Comparison of ENCODE assay signal across 8 cellular contexts in the genomic region with DNA sequence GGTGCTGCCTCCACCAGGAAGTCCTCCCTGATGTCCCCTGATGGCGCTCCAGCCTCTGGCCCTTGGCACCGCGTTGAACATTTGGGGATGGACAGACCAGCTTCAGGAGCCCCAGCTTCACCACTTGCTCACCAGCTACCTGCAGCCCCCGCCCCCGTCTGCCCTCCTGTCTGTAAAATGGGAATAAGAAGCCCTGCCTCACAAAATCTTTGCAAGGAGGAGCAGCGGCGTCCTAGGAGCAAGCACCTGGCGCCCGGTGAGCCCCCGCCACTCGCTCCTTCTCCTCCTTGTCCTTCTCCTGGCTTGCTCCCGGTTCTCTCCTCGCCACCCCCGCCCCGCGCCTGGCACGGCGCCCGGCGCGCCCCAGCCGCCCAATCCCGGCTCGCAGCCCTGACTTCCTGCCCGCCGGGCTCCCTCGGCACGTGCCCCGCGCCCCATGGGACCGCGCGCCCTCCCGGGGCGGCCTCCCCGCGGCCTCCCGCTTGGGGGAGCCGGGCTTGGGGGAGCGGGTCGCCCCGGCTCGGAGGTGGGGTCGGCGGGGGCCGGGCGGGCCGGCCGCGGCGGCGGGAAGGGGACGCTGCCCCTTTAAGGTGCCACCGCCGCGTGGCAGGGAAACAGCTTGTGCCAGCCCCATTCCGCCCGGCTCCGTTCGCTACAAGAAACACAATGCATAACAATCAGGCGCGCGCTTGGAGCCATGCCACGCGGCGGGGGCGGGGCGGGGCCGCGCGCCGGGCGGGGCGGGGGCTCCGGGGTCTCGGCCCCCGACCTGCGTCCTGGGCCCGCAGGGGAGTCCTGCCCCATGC. TPM values are rescaled to one million over a fixed set of nuclear protein-coding genes. Genes with fewer than 3 reads are reported as not detected.
A peak's percentile ranks its signal among the peaks of the same experiment; 100 is the strongest.
DNase-seq lines count a peak whose midpoint lies in the region; ATAC-seq, FAIRE-seq and TF ChIP-seq lines count a peak whose summit lies in the region.

No MANE protein-coding gene starts in this region.

- H3K14ac ChIP-seq in H1 (ENCODE audit: insufficient read length), result no peak overlapping the region

- TF ChIP-seq RAD21 in H1 (IDR thresholded peaks at IDR 0.05 in 1 of 2, conservative IDR thresholded peaks at IDR 0.05 in 1 of 2; ENCODE audit: low read depth in 2 of 2, low read length in 2 of 2), result no peak

- no peak overlapping the region for H2BK15ac ChIP-seq in H1 (ENCODE audit: low read length)

- TF ChIP-seq EP300 in H1 (IDR thresholded peaks at IDR 0.05; ENCODE audit: borderline replicate concordance in 1 of 2, low read depth in 2 of 2, low read length in 2 of 2), result no peak

- no peak for DNase-seq in AG04449 (ENCODE audit: low read depth, low spot score)
- peak; percentile 90 for DNase-seq in H7
- peak; percentile 55 to 85 for DNase-seq in NCI-H526 (lab: John Stamatoyannopoulos, UW)
- DNase-seq in activated CD8-positive, alpha-beta memory T cell treated with anti-CD3 and anti-CD28 coated beads for 24 hours, result peak; percentile 84
- DNase-seq in H1 (ENCODE audit: low read depth in 1 of 2, low spot score in 2 of 2), result peak in 1 of 2 experiments; percentile 74

- H3K23ac ChIP-seq in H1 (ENCODE audit: insufficient read length), result no peak overlapping the region

- no peak for ATAC-seq in GM21390 (IDR thresholded peaks at IDR 0.05; ENCODE audit: unreplicated experiment)

- H3K4ac ChIP-seq in H1 (replicated peaks; ENCODE audit: insufficient read length, low read depth, low read length), result no peak overlapping the region

- H3K56ac ChIP-seq in H1 (replicated peaks; ENCODE audit: insufficient read length, low read depth, low read length), result no peak overlapping the region

- H4K91ac ChIP-seq in H1 (replicated peaks; ENCODE audit: insufficient read length, low read length), result no peak overlapping the region

- H3K9me3 ChIP-seq in H1 (ENCODE audit: insufficient read depth in 2 of 2, low read depth in 1 of 2, low read length in 1 of 2) (no peaks in the 10 kb centered on the region), muscle layer of colon (ENCODE audit: low read length) (no peaks in the 10 kb centered on the region), subcutaneous abdominal adipose tissue (ENCODE audit: control insufficient read depth in 5 of 5, low read length in 5 of 5) (no peaks in the 10 kb centered on the region)

- no peak for FAIRE-seq in H1 (lab: Jason Lieb, UNC)

- H3K23me2 ChIP-seq in H1 (ENCODE audit: low read depth, low read length), result peaks cover 10% of the 10 kb centered on the region; the same call in 1 of the 2 replicates

- H3K4me2 ChIP-seq in H1 (ENCODE audit: insufficient read depth in 1 of 2, low read depth in 2 of 2, low read length in 2 of 2), result peak overlapping the region; percentile 64 to 94

- H2AFZ ChIP-seq in H1 (ENCODE audit: low read length), result peak overlapping the region; percentile 40; the same call in 1 of the 2 replicates

- no peaks in the 10 kb centered on the region for H3K79me2 ChIP-seq in H1 (ENCODE audit: control insufficient read depth in 1 of 2, insufficient read depth in 2 of 2, low read length in 2 of 2)

- H3K4me1 ChIP-seq in H1 (replicated peaks in 1 of 4; ENCODE audit: control insufficient read depth in 3 of 4, insufficient read depth in 4 of 4, low read length in 3 of 4), result peaks cover 0 to 7% (median 4%) of the 10 kb centered on the region in 4 experiments; a peak in 5 of 7 replicates
- peaks cover 7% of the 10 kb centered on the region for H3K4me1 ChIP-seq in muscle layer of colon (ENCODE audit: insufficient read depth, low read length)
- peaks cover 6 to 20% (median 17%) of the 10 kb centered on the region in 5 donors for H3K4me1 ChIP-seq in subcutaneous abdominal adipose tissue (ENCODE audit: control insufficient read depth in 5 of 5, insufficient read depth in 5 of 5, low read length in 5 of 5)

- CTCF ChIA-PET in AG04449 (lab: Yijun Ruan, JAX) (interaction anchor here (13.7 to 23.4 kb wide), 3 partner anchors 24 to 62 kb away, joined by 237 to 822 read pairs (median 781); a partner anchor contains a TSS), H1 (lab: Charles Lee; ENCODE audit: partially characterized antibody) (interaction anchor here (1.1 to 49.2 kb wide), 8 partner anchors 13 to 102 kb away, joined by 3 to 1885 read pairs (median 117); a partner anchor contains a TSS)

- H3K27ac ChIP-seq in H1 (ENCODE audit: low read depth, low read length) (no peak overlapping the region), muscle layer of colon (ENCODE audit: low read depth, low read length) (peak overlapping the region; percentile 61), subcutaneous abdominal adipose tissue (ENCODE audit: low read depth, low read length) (no peak overlapping the region)

- POLR2A ChIA-PET in AG04449 (lab: Yijun Ruan, JAX), result interaction anchor here (0.7 kb wide), 1 partner anchor 130 kb away, joined by 3 read pairs; no protein-coding TSS in a partner anchor
- POLR2A ChIA-PET in H1 (lab: Charles Lee; ENCODE audit: partially characterized antibody), result interaction anchor here (0.7 to 2.6 kb wide), 7 partner anchors 10 to 35 kb away, joined by 3 to 11 read pairs (median 4); a partner anchor contains a TSS

- 16% methylated on average over 5 of the region's 79 CpGs; no CpG with 5 or more reads in 1 of the 2 experiments for WGBS in H1 (ENCODE audit: extremely low coverage in 1 of 2, insufficient coverage in 1 of 2, insufficient read length in 1 of 2, insufficient replicate concordance in 2 of 2, low coverage in 1 of 2, low lambda C conversion rate in 2 of 2, missing lambda C conversion rate in 1 of 2), 2 experiments

- no peak overlapping the region for H2BK12ac ChIP-seq in H1 (ENCODE audit: low read depth, low read length)

- no peak for TF ChIP-seq POLR2A in H1 (IDR thresholded peaks at IDR 0.05; ENCODE audit: control extremely low read depth in 1 of 2, low read depth in 2 of 2, low read length in 2 of 2)

- H3K79me1 ChIP-seq in H1 (ENCODE audit: low read depth, low read length), result no peaks in the 10 kb centered on the region

- 0 out of 2 replicates have a peak overlapping the region, but pooled peaks have one; percentile 75 for H4K8ac ChIP-seq in H1 (ENCODE audit: extremely low read depth, insufficient read depth, low read length)

- H3K4me3 ChIP-seq in AG04449 (ENCODE audit: low read depth, low read length) (peak overlapping the region; percentile 57), H7 (ENCODE audit: insufficient read depth, low read depth, low read length) (peak overlapping the region; percentile 39), H1 (ENCODE audit: extremely low read depth in 1 of 4, insufficient read depth in 2 of 4, low read depth in 3 of 4, low read length in 4 of 4) (peak overlapping the region; percentile 37 to 72 (median 47)), muscle layer of colon (ENCODE audit: low read depth in 1 of 2, low read length in 2 of 2) (peak overlapping the region; percentile 54 to 56), subcutaneous abdominal adipose tissue (ENCODE audit: low read depth in 1 of 5, low read length in 5 of 5) (peak overlapping the region in 4 of 5 donors; percentile 60 to 69 (median 64))

- H3K18ac ChIP-seq in H1 (ENCODE audit: extremely low read depth, low read length), result no peak overlapping the region; the same call in 1 of the 2 replicates

- no peak overlapping the region for H2AK5ac ChIP-seq in H1 (ENCODE audit: low read depth, low read length)

- H3K9ac ChIP-seq in H1 (replicated peaks in 1 of 4; ENCODE audit: extremely low read depth in 1 of 4, low read depth in 3 of 4, low read length in 3 of 4), result no peak overlapping the region
- no peak overlapping the region for H3K9ac ChIP-seq in muscle layer of colon (ENCODE audit: low read length)
- H3K9ac ChIP-seq in subcutaneous abdominal adipose tissue (ENCODE audit: low read length in 5 of 5), result no peak overlapping the region

- TF ChIP-seq CTCF in AG04449 (IDR thresholded peaks at IDR 0.05; ENCODE audit: insufficient read depth, low read length, missing control alignments) (no peak), H1 (IDR thresholded peaks at IDR 0.05; ENCODE audit: control extremely low read depth in 1 of 3, insufficient read depth in 1 of 3, low read depth in 1 of 3, low read length in 3 of 3) (no peak)

- no peak overlapping the region for H2BK120ac ChIP-seq in H1 (replicated peaks; ENCODE audit: low read depth, low read length)

- H3K27me3 ChIP-seq in H7 (ENCODE audit: control insufficient read depth, insufficient read depth, low read length) (peaks cover 75% of the 10 kb centered on the region), H1 (replicated peaks in 1 of 4; ENCODE audit: control insufficient read depth in 3 of 4, extremely low read depth in 1 of 4, insufficient read depth in 3 of 4, low read length in 3 of 4) (peaks cover 27 to 66% (median 49%) of the 10 kb centered on the region in 4 experiments), muscle layer of colon (ENCODE audit: control insufficient read depth in 1 of 2, insufficient read depth in 2 of 2, low read length in 2 of 2) (peaks cover 0 to 18% of the 10 kb centered on the region in 2 donors), subcutaneous abdominal adipose tissue (ENCODE audit: control insufficient read depth in 5 of 5, insufficient read depth in 4 of 5, low read length in 5 of 5) (peaks cover 3 to 28% (median 11%) of the 10 kb centered on the region in 5 donors)

- H3K36me3 ChIP-seq in H7 (replicated peaks; ENCODE audit: control insufficient read depth, insufficient read depth, low read length), result no peaks in the 10 kb centered on the region
- H3K36me3 ChIP-seq in H1 (ENCODE audit: control insufficient read depth in 2 of 4, insufficient read depth in 4 of 4, low read length in 3 of 4), result no peaks in the 10 kb centered on the region
- no peaks in the 10 kb centered on the region for H3K36me3 ChIP-seq in muscle layer of colon (ENCODE audit: insufficient read depth, low read length)
- H3K36me3 ChIP-seq in subcutaneous abdominal adipose tissue (ENCODE audit: control insufficient read depth in 5 of 5, insufficient read depth in 5 of 5, low read length in 5 of 5), result no peaks in the 10 kb centered on the region

- H4K5ac ChIP-seq in H1 (ENCODE audit: insufficient read length, low read depth, low read length), result no peak overlapping the region

- no peaks in the 10 kb centered on the region for H4K20me1 ChIP-seq in H1 (replicated peaks in 1 of 2; ENCODE audit: control insufficient read depth in 1 of 2, insufficient read depth in 2 of 2, low read length in 2 of 2)

- no peak overlapping the region for H2BK5ac ChIP-seq in H1 (ENCODE audit: low read depth, low read length)

- H2BK20ac ChIP-seq in H1 (ENCODE audit: low read length), result no peak overlapping the region

RNA-seq across cellular contexts. Expression of a gene that starts 9.1 kb away (rescaled TPM):
- 8.3 and 11.8 TPM in 2 replicates for total RNA-seq in H7 (2014; rRNA removed; shearing (Covaris generic))
- 9.4 and 10.7 TPM in 2 replicates for total RNA-seq in H1 (2021; fragmentation: NEBNext Ultra II Directional; extraction: Animal tissue kit (Norgen Biotek cat#: 25700))
- polyA plus RNA-seq in H1 (2011; rRNA removed), result 21.0 and 22.3 TPM in 2 replicates
- polyA plus RNA-seq in H1 (2011; cell fraction: cytosol; rRNA removed), result 15.9 TPM
- 15.3 TPM for polyA plus RNA-seq in H1 (2011; cell fraction: nucleus; rRNA removed)
- 13.4 to 19.6 TPM (median 17.0 TPM) in 4 replicates for polyA plus RNA-seq in H1 (2012, experiment 1 of 2)
- polyA plus RNA-seq in H1 (2012, experiment 2 of 2), result 22.0 TPM
- 10.8 TPM for polyA plus RNA-seq in H1 (2013, experiment 1 of 2)
- 11.3 TPM for polyA plus RNA-seq in H1 (2013, experiment 2 of 2)
- 9.1 and 11.8 TPM in 2 replicates for polyA minus RNA-seq in H1 (2011; rRNA and poly(A)+ RNA removed)
- 7.9 TPM for polyA minus RNA-seq in H1 (2011; cell fraction: cytosol; rRNA and poly(A)+ RNA removed)
- 4.6 TPM for polyA minus RNA-seq in H1 (2011; cell fraction: nucleus; rRNA and poly(A)+ RNA removed)

RNA-seq across cellular contexts. Expression of a gene that starts 9.9 kb away (rescaled TPM):
- not detected in 2 replicates for total RNA-seq in H7 (2014; rRNA removed; shearing (Covaris generic))
- not detected in 2 replicates for total RNA-seq in H1 (2021; fragmentation: NEBNext Ultra II Directional; extraction: Animal tissue kit (Norgen Biotek cat#: 25700))
- polyA plus RNA-seq in H1 (2011; rRNA removed), result not detected in 2 replicates
- polyA plus RNA-seq in H1 (2011; cell fraction: cytosol; rRNA removed), result not detected
- not detected for polyA plus RNA-seq in H1 (2011; cell fraction: nucleus; rRNA removed)
- polyA plus RNA-seq in H1 (2012, experiment 1 of 2), result not detected in 4 replicates
- 0.12 TPM for polyA plus RNA-seq in H1 (2012, experiment 2 of 2)
- polyA plus RNA-seq in H1 (2013, experiment 1 of 2), result 0.02 TPM
- polyA plus RNA-seq in H1 (2013, experiment 2 of 2), result 0.02 TPM
- polyA minus RNA-seq in H1 (2011; rRNA and poly(A)+ RNA removed), result not detected in 2 replicates
- not detected for polyA minus RNA-seq in H1 (2011; cell fraction: cytosol; rRNA and poly(A)+ RNA removed)
- not detected for polyA minus RNA-seq in H1 (2011; cell fraction: nucleus; rRNA and poly(A)+ RNA removed)

RNA-seq across cellular contexts. Expression of a gene that starts 19.3 kb away (rescaled TPM):
- total RNA-seq in H7 (2014; rRNA removed; shearing (Covaris generic)), result 55.6 and 66.3 TPM in 2 replicates
- total RNA-seq in H1 (2021; fragmentation: NEBNext Ultra II Directional; extraction: Animal tissue kit (Norgen Biotek cat#: 25700)), result 47.6 and 56.7 TPM in 2 replicates
- 80.3 and 116 TPM in 2 replicates for polyA plus RNA-seq in H1 (2011; rRNA removed)
- 80.2 TPM for polyA plus RNA-seq in H1 (2011; cell fraction: cytosol; rRNA removed)
- polyA plus RNA-seq in H1 (2011; cell fraction: nucleus; rRNA removed), result 203 TPM
- 54.2 to 69.5 TPM (median 56.8 TPM) in 4 replicates for polyA plus RNA-seq in H1 (2012, experiment 1 of 2)
- polyA plus RNA-seq in H1 (2012, experiment 2 of 2), result 61.3 TPM
- 80.5 TPM for polyA plus RNA-seq in H1 (2013, experiment 1 of 2)
- polyA plus RNA-seq in H1 (2013, experiment 2 of 2), result 91.9 TPM
- polyA minus RNA-seq in H1 (2011; rRNA and poly(A)+ RNA removed), result 78.6 and 84.8 TPM in 2 replicates
- 37.6 TPM for polyA minus RNA-seq in H1 (2011; cell fraction: cytosol; rRNA and poly(A)+ RNA removed)
- 53.7 TPM for polyA minus RNA-seq in H1 (2011; cell fraction: nucleus; rRNA and poly(A)+ RNA removed)

RNA-seq across cellular contexts. Expression of a gene that starts 47.5 kb away (rescaled TPM):
- total RNA-seq in H7 (2014; rRNA removed; shearing (Covaris generic)), result 0.69 and 2.7 TPM in 2 replicates
- total RNA-seq in H1 (2021; fragmentation: NEBNext Ultra II Directional; extraction: Animal tissue kit (Norgen Biotek cat#: 25700)), result 1.4 TPM in 2 replicates
- 0.82 and 1.3 TPM in 2 replicates for polyA plus RNA-seq in H1 (2011; rRNA removed)
- 1.2 TPM for polyA plus RNA-seq in H1 (2011; cell fraction: cytosol; rRNA removed)
- 8.9 TPM for polyA plus RNA-seq in H1 (2011; cell fraction: nucleus; rRNA removed)
- 1.7 to 2.6 TPM (median 2.3 TPM) in 4 replicates for polyA plus RNA-seq in H1 (2012, experiment 1 of 2)
- 1.4 TPM for polyA plus RNA-seq in H1 (2012, experiment 2 of 2)
- polyA plus RNA-seq in H1 (2013, experiment 1 of 2), result 0.49 TPM
- polyA plus RNA-seq in H1 (2013, experiment 2 of 2), result 0.48 TPM
- 1.1 and 1.3 TPM in 2 replicates for polyA minus RNA-seq in H1 (2011; rRNA and poly(A)+ RNA removed)
- 1.4 TPM for polyA minus RNA-seq in H1 (2011; cell fraction: cytosol; rRNA and poly(A)+ RNA removed)
- 4.2 TPM for polyA minus RNA-seq in H1 (2011; cell fraction: nucleus; rRNA and poly(A)+ RNA removed)

RNA-seq across cellular contexts. Expression of a gene that starts 50.6 kb away (rescaled TPM):
- 2.4 and 4.0 TPM in 2 replicates for total RNA-seq in H7 (2014; rRNA removed; shearing (Covaris generic))
- total RNA-seq in H1 (2021; fragmentation: NEBNext Ultra II Directional; extraction: Animal tissue kit (Norgen Biotek cat#: 25700)), result 4.4 and 5.6 TPM in 2 replicates
- 10.5 and 10.9 TPM in 2 replicates for polyA plus RNA-seq in H1 (2011; rRNA removed)
- 8.1 TPM for polyA plus RNA-seq in H1 (2011; cell fraction: cytosol; rRNA removed)
- polyA plus RNA-seq in H1 (2011; cell fraction: nucleus; rRNA removed), result 10.0 TPM
- 4.3 to 8.6 TPM (median 7.6 TPM) in 4 replicates for polyA plus RNA-seq in H1 (2012, experiment 1 of 2)
- polyA plus RNA-seq in H1 (2012, experiment 2 of 2), result 5.6 TPM
- polyA plus RNA-seq in H1 (2013, experiment 1 of 2), result 3.4 TPM
- polyA plus RNA-seq in H1 (2013, experiment 2 of 2), result 3.4 TPM
- polyA minus RNA-seq in H1 (2011; rRNA and poly(A)+ RNA removed), result 0.95 and 1.4 TPM in 2 replicates
- polyA minus RNA-seq in H1 (2011; cell fraction: cytosol; rRNA and poly(A)+ RNA removed), result 4.9 TPM
- 1.7 TPM for polyA minus RNA-seq in H1 (2011; cell fraction: nucleus; rRNA and poly(A)+ RNA removed)
